11 cellular contexts compared by ENCODE assay signal in the genomic region with DNA sequence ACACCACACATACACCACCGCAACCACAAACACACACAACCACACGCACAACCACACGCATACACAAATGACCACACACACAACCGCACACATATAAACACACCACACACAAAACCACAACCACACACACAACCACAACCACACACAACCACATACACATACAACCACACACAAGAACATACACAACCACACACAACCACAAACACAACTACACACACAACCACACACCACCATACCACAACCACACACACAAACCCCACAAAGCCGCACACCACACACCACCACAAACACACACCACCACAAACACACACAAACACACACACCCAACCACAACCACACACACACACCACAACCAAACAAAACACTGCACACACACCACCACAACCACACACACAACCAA.
"Had no signal": no experiment of that assay in that cellular context is flagged by ENCODE, and none has a peak within 500 bp of the region (broad histone marks: within the 10 kb centered on the region; RNA-seq: fewer than 3 reads in every experiment).

No MANE protein-coding gene starts in this region.

- H3K4me3 ChIP-seq: lung, ovary, sigmoid colon, spleen, tibial artery had no signal

- H3K27ac Mint-ChIP-seq: WTC11 had no signal

- H3K4me1 Mint-ChIP-seq: WTC11 had no signal

- ATAC-seq: esophagus mucosa, WTC11 had no signal

- H3K4me1 ChIP-seq: sigmoid colon, spleen, tibial artery had no signal

- H3K27me3 ChIP-seq: ovary had no signal

- H3K4me3 Mint-ChIP-seq: WTC11 had no signal

- DNase-seq: activated CD4-positive, alpha-beta T cell treated with anti-CD3 and anti-CD28 coated beads for 48 hours; activated naive CD4-positive, alpha-beta T cell; midbrain; ovary; sigmoid colon; tibial artery had no signal

- H3K27ac ChIP-seq: ovary, sigmoid colon, spleen, tibial artery had no signal

- H3K36me3 ChIP-seq: ovary, sigmoid colon, spleen, tibial artery had no signal

- H3K9me3 ChIP-seq: ovary, sigmoid colon, spleen, tibial artery had no signal

- FAIRE-seq: islet of Langerhans had no signal
